26 cellular contexts compared by ENCODE assay signal in genomic region chr4:90393215-90393614, GRCh38.
DNase-seq lines count a peak whose midpoint lies in the region; ATAC-seq, FAIRE-seq and TF ChIP-seq lines count a peak whose summit lies in the region.
"Had no signal": no experiment of that assay in that cellular context is flagged by ENCODE, and none has a peak within 500 bp of the region (broad histone marks: within the 10 kb centered on the region; RNA-seq: fewer than 3 reads in every experiment).

No MANE protein-coding gene starts in this region.

- no peak overlapping the region for H2BK5ac ChIP-seq in H1 (ENCODE audit: low read depth, low read length)

- H3K9me3 ChIP-seq in breast epithelium (no peaks in the 10 kb centered on the region), H1 (ENCODE audit: insufficient read depth in 2 of 2, low read depth in 1 of 2, low read length in 1 of 2) (no peaks in the 10 kb centered on the region), body of pancreas (no peaks in the 10 kb centered on the region)
- H3K9me3 ChIP-seq: BE2C; BLaER1 treated with 17β-estradiol and CSF1 and Interleukin-3, amounts not matched to agents 10 nM and 100 nM had no signal

- no peak overlapping the region for H3K56ac ChIP-seq in H1 (replicated peaks; ENCODE audit: insufficient read length, low read depth, low read length)

- no TSS peak for BruUV-seq in MCF 10A (replicated peaks; lab: Mats Ljungman, UMichigan)

- H3K18ac ChIP-seq in H1 (ENCODE audit: extremely low read depth, low read length) = no peak overlapping the region

- no peaks in the 10 kb centered on the region for H3K9me3 Mint-ChIP-seq in MCF 10A (ENCODE audit: unreplicated experiment)
- H3K9me3 Mint-ChIP-seq: CD4-positive, alpha-beta T cell; H9 had no signal

- CTCF ChIA-PET in MCF 10A (lab: Yijun Ruan, JAX) = no interaction called here
- CTCF ChIA-PET in H1 (lab: Charles Lee; ENCODE audit: partially characterized antibody) = no interaction called here

- no peak for FAIRE-seq in H1 (lab: Jason Lieb, UNC)
- FAIRE-seq: A204.1, D721Med, GM12878, GM19239 had no signal

- no peaks in the 10 kb centered on the region for H3K36me3 ChIP-seq in breast epithelium
- no peaks in the 10 kb centered on the region for H3K36me3 ChIP-seq in H1 (ENCODE audit: control insufficient read depth in 2 of 4, insufficient read depth in 4 of 4, low read length in 3 of 4)
- no peaks in the 10 kb centered on the region for H3K36me3 ChIP-seq in body of pancreas (replicated peaks in 1 of 2; ENCODE audit: insufficient read depth in 1 of 2, low read depth in 2 of 2)
- H3K36me3 ChIP-seq: BE2C; BLaER1 treated with 17β-estradiol and CSF1 and Interleukin-3, amounts not matched to agents 10 nM and 100 nM had no signal

- H3K14ac ChIP-seq in H1 (ENCODE audit: insufficient read length) = no peak overlapping the region

- H2AFZ ChIP-seq in H1 (ENCODE audit: low read length) = no peak overlapping the region
- H2AFZ ChIP-seq: GM23248 had no signal

- no peak overlapping the region for H4K5ac ChIP-seq in H1 (ENCODE audit: insufficient read length, low read depth, low read length)

- no peaks in the 10 kb centered on the region for H3K23me2 ChIP-seq in H1 (ENCODE audit: low read depth, low read length)

- TF ChIP-seq POLR2A in breast epithelium (IDR thresholded peaks at IDR 0.05) (no peak), H1 (IDR thresholded peaks at IDR 0.05; ENCODE audit: control extremely low read depth in 1 of 2, low read depth in 2 of 2, low read length in 2 of 2) (no peak), body of pancreas (IDR thresholded peaks at IDR 0.05) (no peak)

- WGBS in H1 (ENCODE audit: extremely low coverage in 1 of 2, insufficient coverage in 1 of 2, insufficient read length in 1 of 2, insufficient replicate concordance in 2 of 2, low coverage in 1 of 2, low lambda C conversion rate in 2 of 2, missing lambda C conversion rate in 1 of 2), 2 experiments = 95% methylated on average over 3 of the region's 3 CpGs; no CpG with 5 or more reads in 1 of the 2 experiments
- WGBS in body of pancreas, 2 donors = 82 to 91% methylated on average over 3 of the region's 3 CpGs

- no peak overlapping the region for H3K4ac ChIP-seq in H1 (replicated peaks; ENCODE audit: insufficient read length, low read depth, low read length)

- H2BK15ac ChIP-seq in H1 (ENCODE audit: low read length) = no peak overlapping the region

- H3K9ac ChIP-seq in H1 (replicated peaks in 1 of 4; ENCODE audit: extremely low read depth in 1 of 4, low read depth in 3 of 4, low read length in 3 of 4) = no peak overlapping the region
- H3K9ac ChIP-seq: BLaER1 treated with 17β-estradiol and CSF1 and Interleukin-3, amounts not matched to agents 10 nM and 100 nM; GM23248 had no signal

- TF ChIP-seq RAD21 in H1 (IDR thresholded peaks at IDR 0.05 in 1 of 2, conservative IDR thresholded peaks at IDR 0.05 in 1 of 2; ENCODE audit: low read depth in 2 of 2, low read length in 2 of 2) = no peak

- no peaks in the 10 kb centered on the region for H3K4me1 Mint-ChIP-seq in MCF 10A (ENCODE audit: insufficient read depth, unreplicated experiment)
- H3K4me1 Mint-ChIP-seq: CD14-positive monocyte; CD8-positive, alpha-beta memory T cell; H9 had no signal

- no peaks in the 10 kb centered on the region for H3K4me1 ChIP-seq in breast epithelium
- no peaks in the 10 kb centered on the region for H3K4me1 ChIP-seq in H1 (replicated peaks in 1 of 4; ENCODE audit: control insufficient read depth in 3 of 4, insufficient read depth in 4 of 4, low read length in 3 of 4)
- no peaks in the 10 kb centered on the region for H3K4me1 ChIP-seq in body of pancreas
- H3K4me1 ChIP-seq: BE2C; BLaER1 treated with 17β-estradiol and CSF1 and Interleukin-3, amounts not matched to agents 10 nM and 100 nM had no signal

- H3K27ac Mint-ChIP-seq in MCF 10A (ENCODE audit: low read depth, unreplicated experiment) = no peak overlapping the region
- H3K27ac Mint-ChIP-seq: CD14-positive monocyte; CD4-positive, alpha-beta T cell; CD8-positive, alpha-beta memory T cell; H9 had no signal

- no peaks in the 10 kb centered on the region for H3K79me2 ChIP-seq in H1 (ENCODE audit: control insufficient read depth in 1 of 2, insufficient read depth in 2 of 2, low read length in 2 of 2)

- H3K4me3 ChIP-seq in breast epithelium (no peak overlapping the region), LNCaP clone FGC (ENCODE audit: low read depth, low read length) (no peak overlapping the region), H1 (ENCODE audit: extremely low read depth in 1 of 4, insufficient read depth in 2 of 4, low read depth in 3 of 4, low read length in 4 of 4) (no peak overlapping the region), body of pancreas (no peak overlapping the region)
- H3K4me3 ChIP-seq: BLaER1 treated with 17β-estradiol and CSF1 and Interleukin-3, amounts not matched to agents 10 nM and 100 nM; GM12878; GM23248 had no signal

- no peaks in the 10 kb centered on the region for H4K20me1 ChIP-seq in H1 (replicated peaks in 1 of 2; ENCODE audit: control insufficient read depth in 1 of 2, insufficient read depth in 2 of 2, low read length in 2 of 2)
- H4K20me1 ChIP-seq: BLaER1 treated with 17β-estradiol and CSF1 and Interleukin-3, amounts not matched to agents 10 nM and 100 nM had no signal

- no peak overlapping the region for H2BK20ac ChIP-seq in H1 (ENCODE audit: low read length)

- H3K27me3 Mint-ChIP-seq in MCF 10A (ENCODE audit: insufficient read depth, unreplicated experiment) = no peaks in the 10 kb centered on the region
- H3K27me3 Mint-ChIP-seq: CD4-positive, alpha-beta T cell; CD8-positive, alpha-beta memory T cell had no signal

- H2BK12ac ChIP-seq in H1 (ENCODE audit: low read depth, low read length) = no peak overlapping the region

- no peaks in the 10 kb centered on the region for H3K79me1 ChIP-seq in H1 (ENCODE audit: low read depth, low read length)

- H3K4me3 Mint-ChIP-seq in MCF 10A (ENCODE audit: unreplicated experiment) = no peak overlapping the region
- H3K4me3 Mint-ChIP-seq: CD14-positive monocyte; CD4-positive, alpha-beta T cell; CD8-positive, alpha-beta memory T cell; H9 had no signal

- DNase-seq in MCF 10A (ENCODE audit: unreplicated experiment) (peak; percentile 8), breast epithelium (ENCODE audit: low spot score in 2 of 2) (no peak), LNCaP clone FGC (ENCODE audit: low read depth) (peak; percentile 21), H1 (ENCODE audit: low read depth in 1 of 2, low spot score in 2 of 2) (no peak), NOMO-1 (lab: John Stamatoyannopoulos, UW; ENCODE audit: unreplicated experiment in 2 of 2) (no peak), body of pancreas (no peak)
- DNase-seq in activated CD4-positive, alpha-beta T cell treated with anti-CD3 and anti-CD28 coated beads for 4 hours = no peak
- DNase-seq: ACHN; AML-193; BE2C; CD4-positive, alpha-beta T cell; CD8-positive, alpha-beta memory T cell; DMS 273 treated with DMSO at 0.1 percent for 48 hours; DMS79; EL; GDM1; GM23248; H9 had no signal

- no peak overlapping the region for H2BK120ac ChIP-seq in H1 (replicated peaks; ENCODE audit: low read depth, low read length)

- no peak for ATAC-seq in body of pancreas
- ATAC-seq: GM12878, HCT116 had no signal

- H3K27ac ChIP-seq in breast epithelium (no peak overlapping the region), H1 (ENCODE audit: low read depth, low read length) (no peak overlapping the region), body of pancreas (no peak overlapping the region)
- H3K27ac ChIP-seq: 22Rv1; BLaER1 treated with 17β-estradiol and CSF1 and Interleukin-3, amounts not matched to agents 10 nM and 100 nM; GM23248 had no signal

- H2AK5ac ChIP-seq in H1 (ENCODE audit: low read depth, low read length) = no peak overlapping the region

- no peaks in the 10 kb centered on the region for H3K27me3 ChIP-seq in breast epithelium
- H3K27me3 ChIP-seq in H1 (replicated peaks in 1 of 4; ENCODE audit: control insufficient read depth in 3 of 4, extremely low read depth in 1 of 4, insufficient read depth in 3 of 4, low read length in 3 of 4) = no peaks in the 10 kb centered on the region
- H3K27me3 ChIP-seq in body of pancreas = no peaks in the 10 kb centered on the region
- H3K27me3 ChIP-seq: BE2C; BLaER1 treated with 17β-estradiol and CSF1 and Interleukin-3, amounts not matched to agents 10 nM and 100 nM had no signal

- no peak overlapping the region for H4K91ac ChIP-seq in H1 (replicated peaks; ENCODE audit: insufficient read length, low read length)

- no peak overlapping the region for H4K8ac ChIP-seq in H1 (ENCODE audit: extremely low read depth, insufficient read depth, low read length)

- H3K36me3 Mint-ChIP-seq in MCF 10A (ENCODE audit: insufficient read depth, unreplicated experiment) = no peaks in the 10 kb centered on the region
- H3K36me3 Mint-ChIP-seq: CD14-positive monocyte; CD8-positive, alpha-beta memory T cell had no signal

- H3K4me2 ChIP-seq in H1 (ENCODE audit: insufficient read depth in 1 of 2, low read depth in 2 of 2, low read length in 2 of 2) = no peak overlapping the region
- H3K4me2 ChIP-seq: BLaER1 treated with 17β-estradiol and CSF1 and Interleukin-3, amounts not matched to agents 10 nM and 100 nM had no signal

- POLR2A ChIA-PET in MCF 10A (lab: Yijun Ruan, JAX) (no interaction called here), H1 (lab: Charles Lee; ENCODE audit: partially characterized antibody) (no interaction called here)

- no peak overlapping the region for H3K23ac ChIP-seq in H1 (ENCODE audit: insufficient read length)

- TF ChIP-seq EP300 in H1 (IDR thresholded peaks at IDR 0.05; ENCODE audit: borderline replicate concordance in 1 of 2, low read depth in 2 of 2, low read length in 2 of 2) = no peak

- no peak for TF ChIP-seq CTCF in MCF 10A (IDR thresholded peaks at IDR 0.05; ENCODE audit: unreplicated experiment)
- no peak for TF ChIP-seq CTCF in breast epithelium (IDR thresholded peaks at IDR 0.05)
- no peak for TF ChIP-seq CTCF in LNCaP clone FGC (IDR thresholded peaks at IDR 0.05; ENCODE audit: control insufficient read depth, extremely low read depth, insufficient read depth)
- no peak for TF ChIP-seq CTCF in H1 (IDR thresholded peaks at IDR 0.05; ENCODE audit: control extremely low read depth in 1 of 3, insufficient read depth in 1 of 3, low read depth in 1 of 3, low read length in 3 of 3)
- no peak for TF ChIP-seq CTCF in body of pancreas (IDR thresholded peaks at IDR 0.05)

- intact Hi-C loops in MCF 10A (cut with micrococcal nuclease) = no loop called here
- intact Hi-C loops in breast epithelium (cut with DNase I; ENCODE audit: low total_unique reads) = no loop called here
- intact Hi-C loops in body of pancreas (cut with DNase I) = no loop called here

TF ChIP-seq in H1, 55 proteins besides CTCF, POLR2A, EP300 and RAD21:
- TF ChIP-seq TAF7 (optimal IDR thresholded peaks at IDR 0.05; ENCODE audit: borderline replicate concordance, low read depth, low read length) (no peak), MAFK (IDR thresholded peaks at IDR 0.05; ENCODE audit: low read depth, low read length) (peak; percentile 42; the same call in 1 of the 2 replicates)

Comparison
In these comparisons a context has a peak if more than half of its experiments do, and no peak if none do; other contexts are left out.
1. DNase-seq: peak in MCF 10A (single experiment) and LNCaP clone FGC (single experiment); none in breast epithelium (0 of 2), H1 (0 of 2), NOMO-1 (0 of 2), activated CD4-positive, alpha-beta T cell treated with anti-CD3 and anti-CD28 coated beads for 4 hours (0 of 2) and body of pancreas (0 of 4).